ENCODE assay signal across 19 cellular contexts in genomic region chr1:242736569-242736968, GRCh38.
"Had no signal": no experiment of that assay in that cellular context is flagged by ENCODE, and none has a peak within 500 bp of the region (broad histone marks: within the 10 kb centered on the region; RNA-seq: fewer than 3 reads in every experiment).

No MANE protein-coding gene starts in this region.

- H3K4me1 ChIP-seq: esophagus muscularis mucosa, foreskin keratinocyte, gastroesophageal sphincter, left lung, lower lobe of right lung had no signal

- ATAC-seq: foreskin keratinocyte, gastroesophageal sphincter, left cardiac atrium, left lung, lower lobe of right lung, mucosa of descending colon had no signal

- H3K27ac ChIP-seq: coronary artery, dorsolateral prefrontal cortex, esophagus muscularis mucosa, foreskin keratinocyte, gastroesophageal sphincter, left lung, lower lobe of right lung had no signal

- H3K9me3 ChIP-seq: lower lobe of right lung had no signal

- FAIRE-seq: endothelial cell of umbilical vein, islet of Langerhans, keratinocyte had no signal

- H3K36me3 ChIP-seq: esophagus muscularis mucosa, gastroesophageal sphincter, heart right ventricle, left lung, lower lobe of right lung had no signal

- H3K4me3 ChIP-seq: coronary artery, dorsolateral prefrontal cortex, esophagus muscularis mucosa, gastroesophageal sphincter, heart right ventricle, left lung, lower lobe of right lung, mucosa of descending colon had no signal

- DNase-seq: dermis blood vessel endothelial cell; dorsolateral prefrontal cortex; effector CD4-positive, alpha-beta T cell; effector memory CD4-positive, alpha-beta T cell; foreskin keratinocyte; heart right ventricle; hippocampal formation; left cardiac atrium; left lung; lower lobe of right lung; mesenchymal stem cell; mucosa of descending colon; naive B cell had no signal

- H3K27me3 ChIP-seq: esophagus muscularis mucosa, foreskin keratinocyte, gastroesophageal sphincter, heart right ventricle, left lung had no signal
